Comparison of ENCODE assay signal across 8 cellular contexts in the genomic region with DNA sequence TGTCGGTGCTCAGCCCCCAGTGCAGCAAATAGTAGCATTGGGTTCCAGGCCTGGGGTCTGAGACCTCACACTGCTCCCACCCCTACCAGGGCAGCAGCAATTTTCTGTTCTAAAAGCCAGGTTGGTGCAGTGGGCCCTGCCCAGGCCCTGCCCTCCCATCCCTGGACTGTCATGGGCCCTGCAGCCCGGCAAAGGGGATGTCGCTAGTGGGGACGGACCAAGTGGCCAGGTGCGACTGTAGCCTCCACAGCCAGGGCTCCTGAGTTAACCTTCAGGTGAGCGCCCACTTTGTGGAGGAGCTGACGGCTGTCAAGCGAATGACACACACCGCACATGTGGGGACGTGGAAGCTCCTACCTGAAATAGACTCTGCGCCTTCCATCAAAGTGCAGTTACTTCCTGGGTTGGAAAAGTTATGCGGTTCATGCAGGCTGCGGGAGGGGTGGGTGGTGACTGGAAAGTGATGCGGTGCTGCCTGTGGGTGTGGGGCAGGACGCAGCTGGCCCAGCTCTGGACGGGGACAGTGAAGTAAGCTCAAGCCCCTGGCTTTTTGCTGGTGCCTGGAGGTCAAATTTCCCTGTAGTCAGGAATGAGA. TPM values are rescaled to one million over a fixed set of nuclear protein-coding genes. Genes with fewer than 3 reads are reported as not detected.
DNase-seq lines count a peak whose midpoint lies in the region; ATAC-seq and TF ChIP-seq lines count a peak whose summit lies in the region.

No MANE protein-coding gene starts in this region.

- H3K27ac ChIP-seq in SJCRH30 (no peak overlapping the region), esophagus muscularis mucosa (replicated peaks in 1 of 4) (peak overlapping the region; percentile 72 to 88 (median 84)), sigmoid colon (peak overlapping the region; percentile 82 to 90 (median 84))

- H3K4me1 ChIP-seq in SJCRH30 = peaks cover 13% of the 10 kb centered on the region; the same call in 1 of the 2 replicates
- peaks cover 75 to 83% (median 82%) of the 10 kb centered on the region in 4 donors for H3K4me1 ChIP-seq in esophagus muscularis mucosa
- H3K4me1 ChIP-seq in sigmoid colon = peaks cover 0 to 84% (median 81%) of the 10 kb centered on the region in 4 donors

- no peak for DNase-seq in GM12865 (ENCODE audit: low read depth)
- DNase-seq in SJCRH30 = no peak
- DNase-seq in esophagus muscularis mucosa (ENCODE audit: extremely low spot score) = no peak
- no peak for DNase-seq in sigmoid colon
- DNase-seq in EL = no peak
- no peak for DNase-seq in AG20443 (ENCODE audit: low spot score)
- DNase-seq in LoVo (ENCODE audit: low spot score) = no peak

- intact Hi-C loops in esophagus muscularis mucosa (cut with DNase I) = no loop called here
- intact Hi-C loops in sigmoid colon (cut with DNase I) = no loop called here

- no peaks in the 10 kb centered on the region for H3K9me3 ChIP-seq in SJCRH30 (replicated peaks)
- no peaks in the 10 kb centered on the region for H3K9me3 ChIP-seq in esophagus muscularis mucosa
- H3K9me3 ChIP-seq in sigmoid colon = no peaks in the 10 kb centered on the region

- no peak for TF ChIP-seq EP300 in esophagus muscularis mucosa (IDR thresholded peaks at IDR 0.05)
- no peak for TF ChIP-seq EP300 in sigmoid colon (IDR thresholded peaks at IDR 0.05)

- 89% methylated on average over 10 of the region's 16 CpGs for WGBS in esophagus muscularis mucosa
- 51 to 69% methylated on average over 16 of the region's 16 CpGs for WGBS in sigmoid colon, 2 donors

- no peak for ATAC-seq in HG02938 (IDR thresholded peaks at IDR 0.05; ENCODE audit: unreplicated experiment)

- TF ChIP-seq CTCF in GM12865 (IDR thresholded peaks at IDR 0.05; ENCODE audit: insufficient read depth, low read depth, low read length, missing control alignments) (no peak), esophagus muscularis mucosa (IDR thresholded peaks at IDR 0.05) (no peak), sigmoid colon (IDR thresholded peaks at IDR 0.05) (no peak)

- TF ChIP-seq POLR2A in esophagus muscularis mucosa (IDR thresholded peaks at IDR 0.05; ENCODE audit: low read depth) (no peak), sigmoid colon (IDR thresholded peaks at IDR 0.05) (no peak)

- H3K27me3 ChIP-seq in SJCRH30 = no peaks in the 10 kb centered on the region
- H3K27me3 ChIP-seq in esophagus muscularis mucosa = no peaks in the 10 kb centered on the region
- H3K27me3 ChIP-seq in sigmoid colon = no peaks in the 10 kb centered on the region

- H3K36me3 ChIP-seq in SJCRH30 (no peaks in the 10 kb centered on the region), esophagus muscularis mucosa (peaks cover 0 to 12% (median 6%) of the 10 kb centered on the region in 4 donors), sigmoid colon (peaks cover 0 to 13% (median 0%) of the 10 kb centered on the region in 4 donors)

- peak overlapping the region; percentile 92 for H3K4me3 ChIP-seq in GM12865 (ENCODE audit: low read depth, low read length)
- peak overlapping the region; percentile 98 for H3K4me3 ChIP-seq in SJCRH30
- peak overlapping the region; percentile 77 to 98 (median 88) for H3K4me3 ChIP-seq in esophagus muscularis mucosa
- peak overlapping the region; percentile 76 to 100 (median 96) for H3K4me3 ChIP-seq in sigmoid colon

RNA-seq across cellular contexts. Expression of a gene that starts 1.5 kb away (rescaled TPM):
- total RNA-seq in SJCRH30 (2014; rRNA removed; shearing (Covaris generic)) = 36.9 and 38.3 TPM in 2 replicates
- total RNA-seq in esophagus muscularis mucosa (100 to 1,000 TPM in 1 of 4 donors, 10 to 100 TPM in 3; 51.5 to 129 (median 66.7) TPM), sigmoid colon (10 to 100 TPM; 26.3 to 67.0 (median 30.3) TPM)
- polyA plus RNA-seq in sigmoid colon = 100 to 1,000 TPM; 127 to 169 (median 130) TPM

RNA-seq across cellular contexts. Expression of a gene that starts 33.1 kb away (rescaled TPM):
- total RNA-seq in SJCRH30 (2014; rRNA removed; shearing (Covaris generic)) = 0.58 and 1.2 TPM in 2 replicates
- total RNA-seq in esophagus muscularis mucosa (1 to 10 TPM; 4.3 to 7.9 (median 5.7) TPM), sigmoid colon (10 to 100 TPM in 1 of 4 donors, 1 to 10 TPM in 3; 2.0 to 10.2 (median 7.3) TPM)
- 1 to 10 TPM; 3.5 to 6.6 (median 4.1) TPM for polyA plus RNA-seq in sigmoid colon
